12 cellular contexts compared by ENCODE assay signal in the genomic region with DNA sequence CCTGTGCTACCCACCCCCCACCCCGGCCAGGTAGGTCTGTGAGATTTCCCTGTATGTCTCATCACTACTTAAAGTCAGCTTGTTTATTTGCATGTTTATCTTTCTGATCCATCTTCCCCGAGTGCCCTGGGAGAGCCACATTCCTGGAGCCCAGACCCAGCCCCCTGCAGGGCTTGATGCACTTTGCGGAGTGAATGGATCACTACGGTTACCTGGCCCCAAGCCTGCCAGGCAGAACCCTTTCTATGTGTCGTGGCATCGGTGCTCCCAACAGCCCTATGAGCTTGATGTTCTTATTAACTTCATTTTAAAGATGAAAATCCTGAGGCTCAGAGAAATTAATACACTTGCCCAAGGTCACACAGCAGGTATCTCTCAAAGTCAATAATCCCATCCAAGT. TPM values are rescaled to one million over a fixed set of nuclear protein-coding genes. Genes with fewer than 3 reads are reported as not detected.
DNase-seq lines count a peak whose midpoint lies in the region; ATAC-seq and TF ChIP-seq lines count a peak whose summit lies in the region.
"Had no signal": no experiment of that assay in that cellular context is flagged by ENCODE, and none has a peak within 500 bp of the region (broad histone marks: within the 10 kb centered on the region; RNA-seq: fewer than 3 reads in every experiment).

No MANE protein-coding gene starts in this region.

- CTCF ChIA-PET in activated CD8-positive, alpha-beta T cell treated with anti-CD3 and anti-CD28 coated beads for 36 hours (lab: Charles Lee): interaction anchor here (1.0 kb wide), 1 partner anchor 11 kb away, joined by 3 read pairs; no protein-coding TSS in a partner anchor
- CTCF ChIA-PET in activated CD8-positive, alpha-beta T cell treated with anti-CD3 and anti-CD28 coated beads, Interleukin-2, amount 10 ng/mL, durations not matched to agents 7 days and 5 days (lab: Charles Lee): interaction anchor here (0.7 to 1.7 kb wide), 4 partner anchors 9 to 179 kb away, joined by 3 to 4 read pairs (median 4); no protein-coding TSS in a partner anchor

- DNase-seq in activated CD8-positive, alpha-beta T cell treated with anti-CD3 and anti-CD28 coated beads for 36 hours: no peak
- no peak for DNase-seq in activated CD8-positive, alpha-beta T cell treated with anti-CD3 and anti-CD28 coated beads, Interleukin-2, amount 10 ng/mL, durations not matched to agents 7 days and 5 days
- DNase-seq in NT2/D1 (ENCODE audit: low read depth, low spot score): peak; percentile 39
- no peak for DNase-seq in esophagus squamous epithelium (lab: John Stamatoyannopoulos, UW)
- no peak for DNase-seq in type B pancreatic cell (ENCODE audit: extremely low spot score, unreplicated experiment)
- no peak for DNase-seq in brain microvascular endothelial cell
- DNase-seq in endothelial cell (ENCODE audit: low spot score): no peak
- no peak for DNase-seq in middle frontal gyrus (ENCODE audit: extremely low spot score, low spot score)
- DNase-seq: activated naive CD4-positive, alpha-beta T cell treated with anti-CD3 and anti-CD28 coated beads for 36 hours; transverse colon had no signal

- H3K36me3 Mint-ChIP-seq in activated CD8-positive, alpha-beta T cell treated with anti-CD3 and anti-CD28 coated beads for 36 hours (ENCODE audit: low read depth): no peaks in the 10 kb centered on the region
- H3K36me3 Mint-ChIP-seq in activated CD8-positive, alpha-beta T cell treated with anti-CD3 and anti-CD28 coated beads, Interleukin-2, amount 10 ng/mL, durations not matched to agents 7 days and 5 days (ENCODE audit: low read depth): no peaks in the 10 kb centered on the region
- no peaks in the 10 kb centered on the region for H3K36me3 Mint-ChIP-seq in type B pancreatic cell
- H3K36me3 Mint-ChIP-seq in endothelial cell (ENCODE audit: low read depth, unreplicated experiment): no peaks in the 10 kb centered on the region
- H3K36me3 Mint-ChIP-seq: natural killer cell treated with Interleukin-12 subunit alpha and Interleukin-12 subunit beta and Interleukin-15 and Interleukin-18, amount 100 ng/mL, for 72 hours had no signal

- TF ChIP-seq POLR2A in esophagus squamous epithelium (IDR thresholded peaks at IDR 0.05): no peak

- H3K4me1 ChIP-seq in NT2/D1 (ENCODE audit: insufficient read depth, insufficient read length): peaks cover 20% of the 10 kb centered on the region
- H3K4me1 ChIP-seq in esophagus squamous epithelium: peaks cover 6 to 27% (median 22%) of the 10 kb centered on the region in 3 donors

- 47 to 52% methylated on average over 6 of the region's 6 CpGs for WGBS in esophagus squamous epithelium, 2 donors

- H3K4me3 ChIP-seq in NT2/D1 (ENCODE audit: insufficient read length, low read depth) (no peak overlapping the region), esophagus squamous epithelium (no peak overlapping the region), brain microvascular endothelial cell (ENCODE audit: low read depth, low read length) (no peak overlapping the region)
- H3K4me3 ChIP-seq: transverse colon had no signal

- no peaks in the 10 kb centered on the region for H3K9me3 Mint-ChIP-seq in activated CD8-positive, alpha-beta T cell treated with anti-CD3 and anti-CD28 coated beads for 36 hours
- H3K9me3 Mint-ChIP-seq in activated CD8-positive, alpha-beta T cell treated with anti-CD3 and anti-CD28 coated beads, Interleukin-2, amount 10 ng/mL, durations not matched to agents 7 days and 5 days (ENCODE audit: insufficient read depth): no peaks in the 10 kb centered on the region
- no peaks in the 10 kb centered on the region for H3K9me3 Mint-ChIP-seq in type B pancreatic cell
- H3K9me3 Mint-ChIP-seq in endothelial cell (ENCODE audit: unreplicated experiment): no peaks in the 10 kb centered on the region
- H3K9me3 Mint-ChIP-seq: activated naive CD4-positive, alpha-beta T cell treated with anti-CD3 and anti-CD28 coated beads for 36 hours; natural killer cell treated with Interleukin-12 subunit alpha and Interleukin-12 subunit beta and Interleukin-15 and Interleukin-18, amount 100 ng/mL, for 72 hours had no signal

- H3K9me3 ChIP-seq in NT2/D1 (ENCODE audit: insufficient read depth, low read length) (peaks cover 6% of the 10 kb centered on the region; the same call in 1 of the 2 replicates), esophagus squamous epithelium (no peaks in the 10 kb centered on the region)
- H3K9me3 ChIP-seq: transverse colon had no signal

- H3K27me3 Mint-ChIP-seq in activated CD8-positive, alpha-beta T cell treated with anti-CD3 and anti-CD28 coated beads for 36 hours: peaks cover 2% of the 10 kb centered on the region
- peaks cover 12% of the 10 kb centered on the region for H3K27me3 Mint-ChIP-seq in activated CD8-positive, alpha-beta T cell treated with anti-CD3 and anti-CD28 coated beads, Interleukin-2, amount 10 ng/mL, durations not matched to agents 7 days and 5 days (ENCODE audit: low read depth)
- H3K27me3 Mint-ChIP-seq in type B pancreatic cell (peaks cover 17% of the 10 kb centered on the region), endothelial cell (ENCODE audit: unreplicated experiment) (peaks cover 2% of the 10 kb centered on the region)

- H3K4me1 Mint-ChIP-seq in activated CD8-positive, alpha-beta T cell treated with anti-CD3 and anti-CD28 coated beads for 36 hours (ENCODE audit: low read depth): peaks cover 8% of the 10 kb centered on the region
- H3K4me1 Mint-ChIP-seq in activated CD8-positive, alpha-beta T cell treated with anti-CD3 and anti-CD28 coated beads, Interleukin-2, amount 10 ng/mL, durations not matched to agents 7 days and 5 days (ENCODE audit: low read depth): peaks cover 20% of the 10 kb centered on the region
- H3K4me1 Mint-ChIP-seq in type B pancreatic cell (ENCODE audit: unreplicated experiment): peaks cover 25% of the 10 kb centered on the region
- peaks cover 13% of the 10 kb centered on the region for H3K4me1 Mint-ChIP-seq in endothelial cell (ENCODE audit: unreplicated experiment)

- H3K27ac ChIP-seq in esophagus squamous epithelium: peak overlapping the region in 3 of 4 donors; percentile 28 to 48 (median 47)
- H3K27ac ChIP-seq in brain microvascular endothelial cell: no peak overlapping the region

- no peak overlapping the region for H3K4me3 Mint-ChIP-seq in activated CD8-positive, alpha-beta T cell treated with anti-CD3 and anti-CD28 coated beads for 36 hours
- H3K4me3 Mint-ChIP-seq in activated CD8-positive, alpha-beta T cell treated with anti-CD3 and anti-CD28 coated beads, Interleukin-2, amount 10 ng/mL, durations not matched to agents 7 days and 5 days: no peak overlapping the region
- H3K4me3 Mint-ChIP-seq in type B pancreatic cell (no peak overlapping the region), endothelial cell (ENCODE audit: unreplicated experiment) (no peak overlapping the region)
- H3K4me3 Mint-ChIP-seq: activated naive CD4-positive, alpha-beta T cell treated with anti-CD3 and anti-CD28 coated beads for 36 hours; natural killer cell treated with Interleukin-12 subunit alpha and Interleukin-12 subunit beta and Interleukin-15 and Interleukin-18, amount 100 ng/mL, for 72 hours had no signal

- intact Hi-C loops in activated CD8-positive, alpha-beta T cell treated with anti-CD3 and anti-CD28 coated beads for 36 hours (cut with micrococcal nuclease): no loop called here
- intact Hi-C loops in esophagus squamous epithelium (cut with DNase I): no loop called here

- no peak for TF ChIP-seq CTCF in activated CD8-positive, alpha-beta T cell treated with anti-CD3 and anti-CD28 coated beads for 36 hours (IDR thresholded peaks at IDR 0.05)
- TF ChIP-seq CTCF in esophagus squamous epithelium (IDR thresholded peaks at IDR 0.05): no peak
- TF ChIP-seq CTCF in type B pancreatic cell (conservative IDR thresholded peaks at IDR 0.05): no peak
- no peak for TF ChIP-seq CTCF in brain microvascular endothelial cell (IDR thresholded peaks at IDR 0.05; ENCODE audit: low read depth, low read length, missing control alignments)
- no peak for TF ChIP-seq CTCF in endothelial cell (IDR thresholded peaks at IDR 0.05; ENCODE audit: unreplicated experiment)

- in situ Hi-C loops in brain microvascular endothelial cell (cut with HindIII; ENCODE audit: low pct_ligation_motif_present, low sequenced_read_pairs): no loop called here

- H3K36me3 ChIP-seq in NT2/D1 (ENCODE audit: insufficient read depth, insufficient read length, low read length) (no peaks in the 10 kb centered on the region), esophagus squamous epithelium (no peaks in the 10 kb centered on the region), brain microvascular endothelial cell (replicated peaks) (no peaks in the 10 kb centered on the region)
- H3K36me3 ChIP-seq: transverse colon had no signal

- POLR2A ChIA-PET in activated CD8-positive, alpha-beta T cell treated with anti-CD3 and anti-CD28 coated beads for 36 hours (lab: Charles Lee): interaction anchor here (1.2 to 1.6 kb wide), 2 partner anchors 13 to 22 kb away, joined by 3 to 5 read pairs; partner anchors contain the start of gene SLCO4A1
- POLR2A ChIA-PET in activated CD8-positive, alpha-beta T cell treated with anti-CD3 and anti-CD28 coated beads, Interleukin-2, amount 10 ng/mL, durations not matched to agents 7 days and 5 days (lab: Charles Lee): interaction anchor here (1.1 to 2.0 kb wide), 2 partner anchors 13 to 14 kb away, joined by 3 to 7 read pairs; partner anchors contain the start of gene SLCO4A1

- ATAC-seq in activated CD8-positive, alpha-beta T cell treated with anti-CD3 and anti-CD28 coated beads for 36 hours: no peak
- no peak for ATAC-seq in activated CD8-positive, alpha-beta T cell treated with anti-CD3 and anti-CD28 coated beads, Interleukin-2, amount 10 ng/mL, durations not matched to agents 7 days and 5 days
- ATAC-seq: natural killer cell treated with Interleukin-12 subunit alpha and Interleukin-12 subunit beta and Interleukin-15 and Interleukin-18, amount 100 ng/mL, for 72 hours had no signal

- H3K9ac ChIP-seq in NT2/D1 (ENCODE audit: insufficient read length, low read depth): peak overlapping the region; percentile 9

- H3K27me3 ChIP-seq in NT2/D1 (ENCODE audit: insufficient read depth, insufficient read length) (no peaks in the 10 kb centered on the region), esophagus squamous epithelium (peaks cover 0 to 45% (median 0%) of the 10 kb centered on the region in 4 donors), brain microvascular endothelial cell (replicated peaks) (peaks cover 2% of the 10 kb centered on the region)

- peak overlapping the region; percentile 4 for H3K27ac Mint-ChIP-seq in activated CD8-positive, alpha-beta T cell treated with anti-CD3 and anti-CD28 coated beads for 36 hours
- no peak overlapping the region for H3K27ac Mint-ChIP-seq in activated CD8-positive, alpha-beta T cell treated with anti-CD3 and anti-CD28 coated beads, Interleukin-2, amount 10 ng/mL, durations not matched to agents 7 days and 5 days
- peak overlapping the region; percentile 76 for H3K27ac Mint-ChIP-seq in type B pancreatic cell
- no peak overlapping the region for H3K27ac Mint-ChIP-seq in endothelial cell (ENCODE audit: unreplicated experiment)
- H3K27ac Mint-ChIP-seq: activated naive CD4-positive, alpha-beta T cell treated with anti-CD3 and anti-CD28 coated beads for 36 hours; natural killer cell treated with Interleukin-12 subunit alpha and Interleukin-12 subunit beta and Interleukin-15 and Interleukin-18, amount 100 ng/mL, for 72 hours had no signal

RNA-seq across cellular contexts. Expression of gene SLCO4A1, which starts 13.6 kb away (rescaled TPM):
- total RNA-seq in activated CD8-positive, alpha-beta T cell treated with anti-CD3 and anti-CD28 coated beads for 36 hours: 10 to 100 TPM; 66.5 to 68.4 TPM
- 10 to 100 TPM; 79.4 to 79.9 TPM for total RNA-seq in activated CD8-positive, alpha-beta T cell treated with anti-CD3 and anti-CD28 coated beads, Interleukin-2, amount 10 ng/mL, durations not matched to agents 7 days and 5 days
- 10 to 100 TPM in 3 of 4 donors, 1 to 10 TPM in 1; 6.7 to 22.1 (median 14.4) TPM for total RNA-seq in esophagus squamous epithelium
- 2.6 and 5.3 TPM in 2 replicates for total RNA-seq in type B pancreatic cell (ENCODE audit: low replicate concordance)
- 1.4 TPM for total RNA-seq in endothelial cell (ENCODE audit: unreplicated experiment)
- total RNA-seq: skeletal muscle tissue had no signal

Comparison
In these comparisons a context has a peak if more than half of its experiments do, and no peak if none do; other contexts are left out.
1. H3K27ac Mint-ChIP-seq: peak in activated CD8-positive, alpha-beta T cell treated with anti-CD3 and anti-CD28 coated beads for 36 hours (single experiment) and type B pancreatic cell (single experiment); none in activated CD8-positive, alpha-beta T cell treated with anti-CD3 and anti-CD28 coated beads, Interleukin-2, amount 10 ng/mL, durations not matched to agents 7 days and 5 days (single experiment) and endothelial cell (single experiment).